ENCODE assay signal across 25 cellular contexts in genomic region chr5:160339406-160340140, GRCh38. TPM values are rescaled to one million over a fixed set of nuclear protein-coding genes. Genes with fewer than 3 reads are reported as not detected.
DNase-seq lines count a peak whose midpoint lies in the region; ATAC-seq and TF ChIP-seq lines count a peak whose summit lies in the region.
"Had no signal": no experiment of that assay in that cellular context is flagged by ENCODE, and none has a peak within 500 bp of the region (broad histone marks: within the 10 kb centered on the region; RNA-seq: fewer than 3 reads in every experiment).

No MANE protein-coding gene starts in this region.

- no peaks in the 10 kb centered on the region for H3K9me3 Mint-ChIP-seq in CD8-positive, alpha-beta T cell
- H3K9me3 Mint-ChIP-seq: endodermal cell, WTC11 had no signal

- H3K4me2 ChIP-seq in osteoblast (ENCODE audit: insufficient read depth, low read length): no peak overlapping the region
- H3K4me2 ChIP-seq: A549, KMS-11 had no signal

- H3K79me2 ChIP-seq in osteoblast (ENCODE audit: insufficient read depth, low read length): no peaks in the 10 kb centered on the region

- no peaks in the 10 kb centered on the region for H3K4me1 Mint-ChIP-seq in CD8-positive, alpha-beta T cell (ENCODE audit: low read depth)

- H3K36me3 Mint-ChIP-seq in CD8-positive, alpha-beta T cell: no peaks in the 10 kb centered on the region
- H3K36me3 Mint-ChIP-seq: WTC11 had no signal

- DNase-seq in AG20443 (ENCODE audit: low spot score): peak; percentile 41
- DNase-seq in NCI-H1694 (lab: John Stamatoyannopoulos, UW): peak; percentile 80
- DNase-seq in SK-N-MC (ENCODE audit: low read depth, low spot score): no peak
- peak; percentile 20 to 44 for DNase-seq in erythroblast (lab: John Stamatoyannopoulos, UW)
- no peak for DNase-seq in foreskin keratinocyte
- no peak for DNase-seq in CD8-positive, alpha-beta T cell
- DNase-seq in osteoblast (ENCODE audit: insufficient read length, low spot score, missing footprints): no peak
- DNase-seq in nucleus accumbens (lab: John Stamatoyannopoulos, UW): no peak
- DNase-seq: activated CD4-positive, alpha-beta T cell treated with anti-CD3 and anti-CD28 coated beads, Interleukin-2, amount 50 U/mL, for 4 hours; activated CD8-positive, alpha-beta memory T cell treated with anti-CD3 and anti-CD28 coated beads, Interleukin-2, amount 50 U/mL, for 4 hours; activated naive CD4-positive, alpha-beta T cell treated with anti-CD3 and anti-CD28 coated beads, Interleukin-2, amount 50 U/mL, for 16 hours; endodermal cell; GF-D8; left ventricle myocardium inferior; mesendoderm; MM.1S; NCI-H1417 treated with DMSO at 0.1 percent for 48 hours; NK-92 treated with Interleukin-12 subunit alpha and Interleukin-12 subunit beta, amount 100 ng/mL, for 24 hours; SHP77; transverse colon had no signal

- no peaks in the 10 kb centered on the region for H3K4me1 ChIP-seq in foreskin keratinocyte
- H3K4me1 ChIP-seq in CD8-positive, alpha-beta T cell (ENCODE audit: insufficient read depth, low read length): no peaks in the 10 kb centered on the region
- H3K4me1 ChIP-seq in osteoblast (ENCODE audit: insufficient read depth, low read length): peaks cover 10% of the 10 kb centered on the region

- H3K36me3 ChIP-seq in SK-N-MC (ENCODE audit: insufficient read depth, low read length) (no peaks in the 10 kb centered on the region), osteoblast (ENCODE audit: insufficient read depth, low read length) (no peaks in the 10 kb centered on the region)
- no peaks in the 10 kb centered on the region for H3K36me3 ChIP-seq in CD8-positive, alpha-beta T cell (ENCODE audit: insufficient read depth, low read length)
- H3K36me3 ChIP-seq: left ventricle myocardium inferior, transverse colon had no signal

- no peak overlapping the region for H2AFZ ChIP-seq in osteoblast (ENCODE audit: low read length)

- no peak overlapping the region for H3K27ac Mint-ChIP-seq in CD8-positive, alpha-beta T cell
- H3K27ac Mint-ChIP-seq: endodermal cell, WTC11 had no signal

- no peak overlapping the region for H3K9ac ChIP-seq in SK-N-MC (ENCODE audit: insufficient read length)
- H3K9ac ChIP-seq: KMS-11 had no signal

- intact Hi-C loops in CD8-positive, alpha-beta T cell (cut with DNase I, micrococcal nuclease): loop anchor here in 1 of 2 experiments (10.0 kb wide), 1 partner anchor 1005 kb away; the partner anchor contains the start of gene IL12B

- no peaks in the 10 kb centered on the region for H3K9me3 ChIP-seq in SK-N-MC (ENCODE audit: low read depth, low read length)
- H3K9me3 ChIP-seq in CD8-positive, alpha-beta T cell (ENCODE audit: low read length): no peaks in the 10 kb centered on the region
- no peaks in the 10 kb centered on the region for H3K9me3 ChIP-seq in osteoblast (ENCODE audit: low read depth, low read length)
- H3K9me3 ChIP-seq: A549, left ventricle myocardium inferior, transverse colon had no signal

- H4K20me1 ChIP-seq in osteoblast (ENCODE audit: insufficient read depth, low read length): no peaks in the 10 kb centered on the region

- POLR2A ChIA-PET in CD8-positive, alpha-beta T cell (lab: Charles Lee): no interaction called here

- no peak for TF ChIP-seq POLR2A in erythroblast (IDR thresholded peaks at IDR 0.05; ENCODE audit: low read length)

- CTCF ChIA-PET in CD8-positive, alpha-beta T cell (lab: Charles Lee): no interaction called here

- TF ChIP-seq CTCF in foreskin keratinocyte (conservative IDR thresholded peaks at IDR 0.05): no peak
- TF ChIP-seq CTCF in CD8-positive, alpha-beta T cell (IDR thresholded peaks at IDR 0.05): no peak
- TF ChIP-seq CTCF in osteoblast (IDR thresholded peaks at IDR 0.05; ENCODE audit: extremely low read depth, low read depth, low read length): no peak

- H3K27me3 Mint-ChIP-seq in CD8-positive, alpha-beta T cell (ENCODE audit: low read depth): no peaks in the 10 kb centered on the region

- H3K27me3 ChIP-seq in foreskin keratinocyte (no peaks in the 10 kb centered on the region), osteoblast (ENCODE audit: insufficient read depth, low read length) (no peaks in the 10 kb centered on the region)
- no peaks in the 10 kb centered on the region for H3K27me3 ChIP-seq in CD8-positive, alpha-beta T cell (ENCODE audit: insufficient read depth, low read length)
- H3K27me3 ChIP-seq: transverse colon had no signal

- H3K4me3 ChIP-seq in SK-N-MC (peak overlapping the region; percentile 27; the same call in 1 of the 2 replicates), osteoblast (ENCODE audit: insufficient read depth, low read length) (no peak overlapping the region)
- no peak overlapping the region for H3K4me3 ChIP-seq in CD8-positive, alpha-beta T cell (ENCODE audit: low read depth, low read length)
- H3K4me3 ChIP-seq: A549, left ventricle myocardium inferior, skin epidermis, transverse colon had no signal

- no peak for ATAC-seq in foreskin keratinocyte
- no peak for ATAC-seq in CD8-positive, alpha-beta T cell
- ATAC-seq: A549 had no signal

- no peak overlapping the region for H3K4me3 Mint-ChIP-seq in CD8-positive, alpha-beta T cell
- H3K4me3 Mint-ChIP-seq: endodermal cell, WTC11 had no signal

- H3K27ac ChIP-seq in SK-N-MC (peak overlapping the region; percentile 76; the same call in 1 of the 2 replicates), foreskin keratinocyte (no peak overlapping the region), osteoblast (ENCODE audit: low read depth, low read length) (no peak overlapping the region)
- H3K27ac ChIP-seq in CD8-positive, alpha-beta T cell (ENCODE audit: low read depth, low read length): no peak overlapping the region
- H3K27ac ChIP-seq: A549, KMS-11, left ventricle myocardium inferior, skin epidermis, transverse colon had no signal

RNA-seq across cellular contexts. Expression of gene CCNJL, which starts 27.2 kb away (rescaled TPM):
- total RNA-seq in foreskin keratinocyte (3.1 and 3.5 TPM in 2 replicates), osteoblast (0.88 and 1.1 TPM in 2 replicates)
- 2.5 TPM in 2 replicates for polyA plus RNA-seq in foreskin keratinocyte
- not detected for total RNA-seq in CD8-positive, alpha-beta T cell

RNA-seq across cellular contexts. Expression of gene C1QTNF2, which starts 30.9 kb away (rescaled TPM):
- 0.25 and 0.37 TPM in 2 replicates for total RNA-seq in foreskin keratinocyte
- 0.34 and 0.41 TPM in 2 replicates for polyA plus RNA-seq in foreskin keratinocyte
- not detected for total RNA-seq in CD8-positive, alpha-beta T cell
- under 0.01 TPM in 1 of 2 replicates, not detected in the other for total RNA-seq in osteoblast
- total RNA-seq: endodermal cell, NCI-H460 had no signal

Comparison
In these comparisons a context has a peak if more than half of its experiments do, and no peak if none do; other contexts are left out.
1. DNase-seq: peak in AG20443 (single experiment), NCI-H1694 (single experiment) and erythroblast (2 of 2); none in SK-N-MC (single experiment), foreskin keratinocyte (0 of 2), CD8-positive, alpha-beta T cell (0 of 7), osteoblast (single experiment) and nucleus accumbens (0 of 56).